8 cellular contexts compared by ENCODE assay signal in the genomic region with DNA sequence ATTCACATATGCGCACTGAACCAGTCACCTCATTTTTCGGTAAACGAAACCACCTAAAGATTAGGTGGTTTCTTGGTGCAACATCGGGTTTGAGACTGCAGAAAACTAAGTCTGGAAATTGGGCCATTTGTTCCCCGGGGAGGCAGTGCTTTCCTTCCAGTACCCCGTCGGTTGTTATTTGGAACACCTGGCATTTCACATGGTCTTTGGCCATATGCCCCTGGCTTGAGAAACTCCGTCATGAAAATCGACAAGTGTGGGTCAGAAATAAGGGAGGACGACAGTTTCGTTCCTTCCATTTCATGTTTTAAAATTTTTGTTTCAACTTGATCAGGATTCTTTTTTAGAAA. TPM values are rescaled to one million over a fixed set of nuclear protein-coding genes. Genes with fewer than 3 reads are reported as not detected.
DNase-seq lines count a peak whose midpoint lies in the region; ATAC-seq and TF ChIP-seq lines count a peak whose summit lies in the region.

No MANE protein-coding gene starts in this region.

- H3K27ac ChIP-seq in Peyer's patch (peak overlapping the region; percentile 58 to 80 (median 65)), trophoblast cell (ENCODE audit: low read depth, low read length) (no peak overlapping the region)

- H4K8ac ChIP-seq in trophoblast cell (ENCODE audit: low read depth, low read length), result no peak overlapping the region

- no peak overlapping the region for H2BK120ac ChIP-seq in trophoblast cell (ENCODE audit: insufficient read depth, low read length, poor library complexity)

- H3K18ac ChIP-seq in trophoblast cell (ENCODE audit: low read length), result no peak overlapping the region

- peak overlapping the region; percentile 99 for H3K4me2 ChIP-seq in trophoblast cell (ENCODE audit: low read length)

- H3K4me3 ChIP-seq in Peyer's patch (peak overlapping the region; percentile 55 to 71 (median 59)), trophoblast cell (ENCODE audit: low read depth, low read length) (no peak overlapping the region)

- H3K23ac ChIP-seq in trophoblast cell (ENCODE audit: low read length), result peak overlapping the region; percentile 85

- H2AK5ac ChIP-seq in trophoblast cell (ENCODE audit: low read length), result no peak overlapping the region

- H2AFZ ChIP-seq in trophoblast cell (ENCODE audit: insufficient read depth, low read length, poor library complexity), result no peak overlapping the region

- H4K12ac ChIP-seq in trophoblast cell (ENCODE audit: low read depth, low read length), result no peak overlapping the region

- TF ChIP-seq POLR2A in Peyer's patch (IDR thresholded peaks at IDR 0.05), result no peak

- H3K27me3 ChIP-seq in Peyer's patch, result no peaks in the 10 kb centered on the region
- H3K27me3 ChIP-seq in trophoblast cell (ENCODE audit: insufficient read depth, low read length), result peaks cover 24% of the 10 kb centered on the region

- H2BK12ac ChIP-seq in trophoblast cell (ENCODE audit: low read length), result no peak overlapping the region

- H3K9me3 ChIP-seq in Peyer's patch (no peaks in the 10 kb centered on the region), trophoblast cell (ENCODE audit: insufficient read depth, low read depth, low read length) (no peaks in the 10 kb centered on the region)

- no peaks in the 10 kb centered on the region for H3K79me1 ChIP-seq in trophoblast cell (ENCODE audit: low read length)

- no peaks in the 10 kb centered on the region for H3K79me2 ChIP-seq in trophoblast cell (ENCODE audit: control insufficient read depth, insufficient read depth, low read length, poor library complexity)

- H3K9ac ChIP-seq in trophoblast cell (ENCODE audit: low read length), result no peak overlapping the region

- peak; percentile 26 for DNase-seq in DMS 273 treated with DMSO at 0.1 percent for 48 hours (lab: John Stamatoyannopoulos, UW)
- DNase-seq in Peyer's patch, result no peak
- peak; percentile 72 for DNase-seq in globus pallidus (ENCODE audit: low spot score)
- DNase-seq in trophoblast cell, result no peak
- DNase-seq in glomerular visceral epithelial cell (ENCODE audit: extremely low spot score), result no peak
- no peak for DNase-seq in NCI-H146 (lab: John Stamatoyannopoulos, UW)

- ATAC-seq in HG03025 (IDR thresholded peaks at IDR 0.05; ENCODE audit: low FRiP score, unreplicated experiment), result no peak
- no peak for ATAC-seq in HG03342 (IDR thresholded peaks at IDR 0.05; ENCODE audit: unreplicated experiment)

- WGBS in trophoblast cell (ENCODE audit: extremely low coverage, insufficient coverage, insufficient read length), result no CpG with 5 or more reads among the region's 11 CpGs

- no peak overlapping the region for H3K4ac ChIP-seq in trophoblast cell (ENCODE audit: low read depth, low read length)

- no peak overlapping the region for H4K91ac ChIP-seq in trophoblast cell (ENCODE audit: low read depth, low read length)

- H3K14ac ChIP-seq in trophoblast cell (ENCODE audit: low read length), result no peak overlapping the region

- H2BK5ac ChIP-seq in trophoblast cell (ENCODE audit: low read depth, low read length, poor library complexity), result no peak overlapping the region

- H3K4me1 ChIP-seq in Peyer's patch (peaks cover 0 to 31% (median 2%) of the 10 kb centered on the region in 4 donors), trophoblast cell (ENCODE audit: control insufficient read depth in 1 of 2, insufficient read depth in 2 of 2, low read length in 2 of 2) (peaks cover 4 to 7% of the 10 kb centered on the region in 2 experiments)

- H3K36me3 ChIP-seq in Peyer's patch (no peaks in the 10 kb centered on the region), trophoblast cell (ENCODE audit: control insufficient read depth in 1 of 2, insufficient read depth in 2 of 2, low read length in 2 of 2) (no peaks in the 10 kb centered on the region)

- TF ChIP-seq CTCF in Peyer's patch (IDR thresholded peaks at IDR 0.05), result no peak

RNA-seq across cellular contexts. Expression of gene GATM, which starts 0.5 kb away (rescaled TPM):
- 100 to 1,000 TPM; 112 to 196 (median 168) TPM for total RNA-seq in Peyer's patch
- 0.53 TPM in 2 replicates for polyA plus RNA-seq in trophoblast cell (2013)

Comparison
In these comparisons a context has a peak if more than half of its experiments do, and no peak if none do; other contexts are left out.
1. DNase-seq: peak in DMS 273 treated with DMSO at 0.1 percent for 48 hours (single experiment) and globus pallidus (single experiment); none in Peyer's patch (0 of 3), trophoblast cell (0 of 2), glomerular visceral epithelial cell (single experiment) and NCI-H146 (single experiment).